In genomic region chr18:32910694-32911296, GRCh38 we compare ENCODE assay signal across 19 cellular contexts.
A peak's percentile ranks its signal among the peaks of the same experiment; 100 is the strongest.
DNase-seq lines count a peak whose midpoint lies in the region; ATAC-seq and TF ChIP-seq lines count a peak whose summit lies in the region.
"Had no signal": no experiment of that assay in that cellular context is flagged by ENCODE, and none has a peak within 500 bp of the region (broad histone marks: within the 10 kb centered on the region; RNA-seq: fewer than 3 reads in every experiment).

No MANE protein-coding gene starts in this region.

- CTCF ChIA-PET in OCI-LY7 (lab: Charles Lee; ENCODE audit: unreplicated experiment), result no interaction called here

- TF ChIP-seq CTCF in OCI-LY7 (conservative IDR thresholded peaks at IDR 0.05; ENCODE audit: low read length) (no peak), astrocyte of the spinal cord (IDR thresholded peaks at IDR 0.05; ENCODE audit: low read depth, low read length) (no peak), kidney epithelial cell (IDR thresholded peaks at IDR 0.05; ENCODE audit: insufficient read depth, low read length, poor library complexity, severe bottlenecking) (no peak)

- no peaks in the 10 kb centered on the region for H3K9me3 ChIP-seq in OCI-LY7 (ENCODE audit: low read length)
- H3K9me3 ChIP-seq: MG63, Peyer's patch had no signal

- H3K4me2 ChIP-seq in OCI-LY7 (ENCODE audit: low read length), result peak overlapping the region; percentile 34; the same call in 1 of the 2 replicates
- H3K4me2 ChIP-seq: KMS-11 had no signal

- in situ Hi-C loops in astrocyte of the spinal cord (cut with HindIII; ENCODE audit: low sequenced_read_pairs), result no loop called here

- BruUV-seq in OCI-LY7 (replicated peaks; lab: Mats Ljungman, UMichigan), result no TSS peak

- H3K79me2 ChIP-seq in OCI-LY7 (ENCODE audit: insufficient read depth, low read depth, low read length), result no peaks in the 10 kb centered on the region

- DNase-seq in A172 (ENCODE audit: low spot score), result peak; percentile 38
- no peak for DNase-seq in OCI-LY7 (ENCODE audit: low spot score)
- peak; percentile 31 for DNase-seq in astrocyte of the spinal cord (ENCODE audit: low read depth, low spot score)
- peak; percentile 28 for DNase-seq in kidney epithelial cell (ENCODE audit: low read depth)
- DNase-seq in activated CD4-positive, CD25-positive, alpha-beta regulatory T cell (lab: John Stamatoyannopoulos, UW), result no peak
- no peak for DNase-seq in NCI-H187 treated with DMSO at 0.1 percent for 48 hours (lab: John Stamatoyannopoulos, UW)
- no peak for DNase-seq in GDM1 (lab: John Stamatoyannopoulos, UW)
- DNase-seq: COR-L47, DMS153, MG63, NCI-H1105 treated with DMSO at 0.1 percent for 48 hours, NCI-H187, NCI-H446 treated with DMSO at 0.1 percent for 48 hours, NCI-H774, Peyer's patch, SHP77 treated with DMSO at 0.1 percent for 48 hours had no signal

- no peak overlapping the region for H3K27ac ChIP-seq in OCI-LY7 (ENCODE audit: low read depth, low read length, poor library complexity, severe bottlenecking)
- H3K27ac ChIP-seq: KMS-11 had no signal

- no peaks in the 10 kb centered on the region for H4K20me1 ChIP-seq in OCI-LY7 (ENCODE audit: insufficient read depth, low read length)

- H2AFZ ChIP-seq in OCI-LY7 (ENCODE audit: low read length), result peak overlapping the region; percentile 86; the same call in 1 of the 2 replicates

- intact Hi-C loops in OCI-LY7 (cut with micrococcal nuclease; ENCODE audit: unreplicated experiment), result loop anchor here (10.0 kb wide), 1 partner anchor 106 kb away; no protein-coding TSS in a partner anchor

- POLR2A ChIA-PET in OCI-LY7 (lab: Charles Lee), result interaction anchor here (1.0 to 1.5 kb wide), 4 partner anchors 9 to 180 kb away, joined by 3 to 4 read pairs (median 4); no protein-coding TSS in a partner anchor

- no peak for ATAC-seq in HG02884 (IDR thresholded peaks at IDR 0.05; ENCODE audit: unreplicated experiment)
- ATAC-seq: HCT116 had no signal

- H3K9me2 ChIP-seq in OCI-LY7 (ENCODE audit: insufficient read depth, low read length), result no peaks in the 10 kb centered on the region

- H3K4me1 ChIP-seq in OCI-LY7 (ENCODE audit: insufficient read depth, low read length, poor library complexity, severe bottlenecking), result peaks cover 20% of the 10 kb centered on the region
- H3K4me1 ChIP-seq: Peyer's patch had no signal

- no peaks in the 10 kb centered on the region for H3K36me3 ChIP-seq in OCI-LY7 (ENCODE audit: insufficient read depth, low read length)
- no peaks in the 10 kb centered on the region for H3K36me3 ChIP-seq in kidney epithelial cell (ENCODE audit: control insufficient read depth, insufficient read depth, low read length)
- H3K36me3 ChIP-seq: MG63, Peyer's patch had no signal

- H3K27me3 ChIP-seq in kidney epithelial cell (ENCODE audit: control insufficient read depth, insufficient read depth, low read length), result no peaks in the 10 kb centered on the region
- H3K27me3 ChIP-seq: MG63, Peyer's patch had no signal

- no peak overlapping the region for H3K4me3 ChIP-seq in OCI-LY7 (ENCODE audit: low read depth, low read length, poor library complexity, severe bottlenecking)
- no peak overlapping the region for H3K4me3 ChIP-seq in astrocyte of the spinal cord (ENCODE audit: low read depth, low read length)
- H3K4me3 ChIP-seq in kidney epithelial cell (ENCODE audit: low read depth, low read length), result no peak overlapping the region
- H3K4me3 ChIP-seq: MG63, Peyer's patch had no signal

Comparison
In these comparisons a context has a peak if more than half of its experiments do, and no peak if none do; other contexts are left out.
1. DNase-seq: peak in A172 (single experiment), astrocyte of the spinal cord (single experiment) and kidney epithelial cell (single experiment); none in OCI-LY7 (single experiment), activated CD4-positive, CD25-positive, alpha-beta regulatory T cell (0 of 4), NCI-H187 treated with DMSO at 0.1 percent for 48 hours (single experiment) and GDM1 (single experiment).